ENCODE assay signal across 29 cellular contexts in the genomic region with DNA sequence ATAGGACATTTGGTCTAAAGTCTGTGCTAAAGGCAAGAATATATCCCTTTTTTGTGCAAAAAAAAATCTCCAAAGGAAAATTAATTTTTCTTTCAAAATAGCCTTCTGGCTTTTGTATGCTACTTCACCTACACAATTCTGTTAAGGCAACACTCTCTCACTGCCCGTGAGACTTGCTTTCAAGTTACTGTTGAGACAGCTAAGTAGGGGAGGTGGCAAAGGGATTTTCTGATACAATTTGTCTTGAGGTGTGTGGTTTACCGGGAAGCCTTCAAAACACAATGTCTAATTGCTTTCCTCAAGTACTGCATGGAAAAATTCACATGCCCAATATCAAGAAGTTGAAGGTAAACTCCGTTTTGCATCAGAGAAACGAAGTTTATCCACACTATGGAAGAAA. TPM values are rescaled to one million over a fixed set of nuclear protein-coding genes. Genes with fewer than 3 reads are reported as not detected.
DNase-seq lines count a peak whose midpoint lies in the region; ATAC-seq and TF ChIP-seq lines count a peak whose summit lies in the region.
"Had no signal": no experiment of that assay in that cellular context is flagged by ENCODE, and none has a peak within 500 bp of the region (broad histone marks: within the 10 kb centered on the region; RNA-seq: fewer than 3 reads in every experiment).

No MANE protein-coding gene starts in this region.

- H3K27me3 ChIP-seq in HCT116 (ENCODE audit: insufficient read depth, low read length) (no peaks in the 10 kb centered on the region), A673 (replicated peaks; ENCODE audit: insufficient read depth, low read depth, low read length, poor library complexity) (no peaks in the 10 kb centered on the region)
- H3K27me3 ChIP-seq: BE2C, stomach, tibial artery had no signal

- H3K27me3 Mint-ChIP-seq in activated CD8-positive, alpha-beta memory T cell treated with anti-CD3 and anti-CD28 coated beads, Interleukin-2, amount 10 ng/mL, durations not matched to agents 7 days and 5 days = no peaks in the 10 kb centered on the region
- H3K27me3 Mint-ChIP-seq in natural killer cell treated with Interleukin-12 subunit alpha and Interleukin-12 subunit beta and Interleukin-15 and Interleukin-18, amount 100 ng/mL, for 72 hours = peaks cover 0 to 9% of the 10 kb centered on the region in 2 donors
- H3K27me3 Mint-ChIP-seq: activated CD4-positive, alpha-beta memory T cell treated with anti-CD3 and anti-CD28 coated beads, Interleukin-2, amount 10 ng/mL, durations not matched to agents 7 days and 5 days; activated naive CD8-positive, alpha-beta T cell treated with anti-CD3 and anti-CD28 coated beads for 36 hours; central memory CD8-positive, alpha-beta T cell; T-cell had no signal

- POLR2A ChIA-PET in HCT116 (lab: Charles Lee) = interaction anchor here (0.8 to 1.6 kb wide), 2 partner anchors 24 kb away, joined by 3 to 5 read pairs; no protein-coding TSS in a partner anchor
- POLR2A ChIA-PET in A673 (lab: Charles Lee; ENCODE audit: low non-redundant PET) = no interaction called here

- H3K4me2 ChIP-seq in HCT116 (ENCODE audit: low read length) = peak overlapping the region; percentile 34
- H3K4me2 ChIP-seq: KMS-11 had no signal

- DNase-seq in HCT116 (ENCODE audit: low read depth, low spot score) (no peak), amniotic epithelial cell (ENCODE audit: low read depth) (peak; percentile 8), iPS-NIHi11 (ENCODE audit: low spot score) (peak; percentile 33), renal cortical epithelial cell (ENCODE audit: low read depth) (peak; percentile 36), A673 (ENCODE audit: low spot score) (no peak)
- DNase-seq in activated CD8-positive, alpha-beta memory T cell treated with anti-CD3 and anti-CD28 coated beads, Interleukin-2, amount 10 ng/mL, durations not matched to agents 7 days and 5 days = no peak
- DNase-seq in natural killer cell treated with Interleukin-12 subunit alpha and Interleukin-12 subunit beta and Interleukin-15 and Interleukin-18, amount 100 ng/mL, for 72 hours (ENCODE audit: low spot score) = no peak
- DNase-seq: activated CD4-positive, alpha-beta memory T cell treated with anti-CD3 and anti-CD28 coated beads, Interleukin-2, amount 10 ng/mL, durations not matched to agents 7 days and 5 days; activated naive CD8-positive, alpha-beta T cell treated with anti-CD3 and anti-CD28 coated beads for 36 hours; BE2C; CD8-positive, alpha-beta memory T cell; DMS 273 treated with DMSO at 0.1 percent for 48 hours; dorsolateral prefrontal cortex; GOT3; MM.1S; NCI-H1417; NCI-H2081; NCI-H2227 treated with DMSO at 0.1 percent for 48 hours; NCI-H69; occipital lobe; small intestine; stimulated activated CD4-positive, alpha-beta T cell treated with anti-CD3 and anti-CD28 coated beads, Interleukin-1b, Interleukin-23, amount 100 ng/mL, for 48 hours; stimulated activated CD8-positive, alpha-beta memory T cell treated with anti-CD3 and anti-CD28 coated beads, Interleukin-4, amount 100 ng/mL, for 48 hours; stomach; T-cell; tibial artery had no signal

- RAD21 ChIA-PET in HCT116 (lab: Charles Lee; ENCODE audit: low non-redundant PET in 1 of 2, low total read pairs in 2 of 2, uncharacterized antibody in 2 of 2, unreplicated experiment in 2 of 2) = no interaction called here

- H3K36me3 Mint-ChIP-seq in activated CD8-positive, alpha-beta memory T cell treated with anti-CD3 and anti-CD28 coated beads, Interleukin-2, amount 10 ng/mL, durations not matched to agents 7 days and 5 days = no peaks in the 10 kb centered on the region
- no peaks in the 10 kb centered on the region for H3K36me3 Mint-ChIP-seq in natural killer cell treated with Interleukin-12 subunit alpha and Interleukin-12 subunit beta and Interleukin-15 and Interleukin-18, amount 100 ng/mL, for 72 hours
- H3K36me3 Mint-ChIP-seq: activated naive CD8-positive, alpha-beta T cell treated with anti-CD3 and anti-CD28 coated beads for 36 hours had no signal

- H2AFZ ChIP-seq in HCT116 (ENCODE audit: low read depth, low read length, poor library complexity, severe bottlenecking) = no peak overlapping the region

- TF ChIP-seq POLR2A in HCT116 (IDR thresholded peaks at IDR 0.05; ENCODE audit: borderline replicate concordance, extremely low read depth, insufficient read depth, insufficient read length) = no peak

- no peak for TF ChIP-seq RAD21 in HCT116 (IDR thresholded peaks at IDR 0.05; ENCODE audit: low read depth)

- no peak overlapping the region for H3K27ac ChIP-seq in HCT116 (ENCODE audit: low read depth, low read length)
- H3K27ac ChIP-seq in A673 (ENCODE audit: low read depth, low read length, poor library complexity, severe bottlenecking) = no peak overlapping the region
- H3K27ac ChIP-seq: dorsolateral prefrontal cortex, KMS-11, stomach, tibial artery had no signal

- TF ChIP-seq CTCF in HCT116 (IDR thresholded peaks at IDR 0.05 in 2 of 3, conservative IDR thresholded peaks at IDR 0.05 in 1 of 3; ENCODE audit: borderline replicate concordance in 1 of 3, insufficient read depth in 1 of 3, low read depth in 2 of 3, low read length in 2 of 3) (no peak), A673 (conservative IDR thresholded peaks at IDR 0.05; ENCODE audit: low read depth, low read length) (no peak)

- no peaks in the 10 kb centered on the region for H3K36me3 ChIP-seq in HCT116 (ENCODE audit: control insufficient read depth in 1 of 2, insufficient read depth in 2 of 2, low read length in 2 of 2)
- H3K36me3 ChIP-seq in A673 (ENCODE audit: insufficient read depth, low read length, poor library complexity, severe bottlenecking) = no peaks in the 10 kb centered on the region
- H3K36me3 ChIP-seq: BE2C, stomach, tibial artery had no signal

- BruUV-seq in HCT116 (replicated peaks; lab: Mats Ljungman, UMichigan) (no TSS peak), A673 (replicated peaks; lab: Mats Ljungman, UMichigan) (no TSS peak)

- no peak overlapping the region for H3K4me3 Mint-ChIP-seq in activated CD8-positive, alpha-beta memory T cell treated with anti-CD3 and anti-CD28 coated beads, Interleukin-2, amount 10 ng/mL, durations not matched to agents 7 days and 5 days
- H3K4me3 Mint-ChIP-seq in natural killer cell treated with Interleukin-12 subunit alpha and Interleukin-12 subunit beta and Interleukin-15 and Interleukin-18, amount 100 ng/mL, for 72 hours = no peak overlapping the region
- H3K4me3 Mint-ChIP-seq: activated CD4-positive, alpha-beta memory T cell treated with anti-CD3 and anti-CD28 coated beads, Interleukin-2, amount 10 ng/mL, durations not matched to agents 7 days and 5 days; activated naive CD8-positive, alpha-beta T cell treated with anti-CD3 and anti-CD28 coated beads for 36 hours; CD8-positive, alpha-beta memory T cell; central memory CD8-positive, alpha-beta T cell; T-cell had no signal

- no peaks in the 10 kb centered on the region for H4K20me1 ChIP-seq in HCT116 (ENCODE audit: insufficient read depth)

- CTCF ChIA-PET in HCT116 (lab: Charles Lee) = no interaction called here
- CTCF ChIA-PET in A673 (lab: Charles Lee) = no interaction called here
- CTCF ChIA-PET in activated CD8-positive, alpha-beta memory T cell treated with anti-CD3 and anti-CD28 coated beads, Interleukin-2, amount 10 ng/mL, durations not matched to agents 7 days and 5 days (lab: Charles Lee) = no interaction called here

- no peak overlapping the region for H3K9ac ChIP-seq in HCT116 (ENCODE audit: low read length)
- H3K9ac ChIP-seq: KMS-11 had no signal

- H3K79me2 ChIP-seq in HCT116 (ENCODE audit: insufficient read depth, low read length) = no peaks in the 10 kb centered on the region

- no peaks in the 10 kb centered on the region for H3K4me1 Mint-ChIP-seq in activated CD8-positive, alpha-beta memory T cell treated with anti-CD3 and anti-CD28 coated beads, Interleukin-2, amount 10 ng/mL, durations not matched to agents 7 days and 5 days
- no peaks in the 10 kb centered on the region for H3K4me1 Mint-ChIP-seq in natural killer cell treated with Interleukin-12 subunit alpha and Interleukin-12 subunit beta and Interleukin-15 and Interleukin-18, amount 100 ng/mL, for 72 hours (ENCODE audit: low read depth in 2 of 2)
- H3K4me1 Mint-ChIP-seq: activated CD4-positive, alpha-beta memory T cell treated with anti-CD3 and anti-CD28 coated beads, Interleukin-2, amount 10 ng/mL, durations not matched to agents 7 days and 5 days; CD8-positive, alpha-beta memory T cell; central memory CD8-positive, alpha-beta T cell; T-cell had no signal

- H3K9me3 Mint-ChIP-seq in activated CD8-positive, alpha-beta memory T cell treated with anti-CD3 and anti-CD28 coated beads, Interleukin-2, amount 10 ng/mL, durations not matched to agents 7 days and 5 days (ENCODE audit: low read depth) = no peaks in the 10 kb centered on the region
- no peaks in the 10 kb centered on the region for H3K9me3 Mint-ChIP-seq in natural killer cell treated with Interleukin-12 subunit alpha and Interleukin-12 subunit beta and Interleukin-15 and Interleukin-18, amount 100 ng/mL, for 72 hours
- H3K9me3 Mint-ChIP-seq: activated CD4-positive, alpha-beta memory T cell treated with anti-CD3 and anti-CD28 coated beads, Interleukin-2, amount 10 ng/mL, durations not matched to agents 7 days and 5 days; activated naive CD8-positive, alpha-beta T cell treated with anti-CD3 and anti-CD28 coated beads for 36 hours; CD8-positive, alpha-beta memory T cell; central memory CD8-positive, alpha-beta T cell; T-cell had no signal

- intact Hi-C loops in HCT116 (cut with micrococcal nuclease) = no loop called here
- intact Hi-C loops in A673 (cut with micrococcal nuclease; ENCODE audit: unreplicated experiment) = no loop called here

- ATAC-seq in HCT116 (no peak), HG03460 (IDR thresholded peaks at IDR 0.05; ENCODE audit: unreplicated experiment) (no peak)
- ATAC-seq in activated CD8-positive, alpha-beta memory T cell treated with anti-CD3 and anti-CD28 coated beads, Interleukin-2, amount 10 ng/mL, durations not matched to agents 7 days and 5 days = no peak
- no peak for ATAC-seq in natural killer cell treated with Interleukin-12 subunit alpha and Interleukin-12 subunit beta and Interleukin-15 and Interleukin-18, amount 100 ng/mL, for 72 hours
- ATAC-seq: T-cell had no signal

- peaks cover 0 to 10% of the 10 kb centered on the region in 2 experiments; a peak in 2 of 4 replicates for H3K4me1 ChIP-seq in HCT116 (ENCODE audit: control insufficient read depth in 1 of 2, insufficient read depth in 2 of 2, low read length in 2 of 2)
- peaks cover 9% of the 10 kb centered on the region for H3K4me1 ChIP-seq in A673 (ENCODE audit: insufficient read depth, low read length, poor library complexity, severe bottlenecking)
- H3K4me1 ChIP-seq: stomach, tibial artery had no signal

- H3K27ac Mint-ChIP-seq in activated CD8-positive, alpha-beta memory T cell treated with anti-CD3 and anti-CD28 coated beads, Interleukin-2, amount 10 ng/mL, durations not matched to agents 7 days and 5 days = no peak overlapping the region
- no peak overlapping the region for H3K27ac Mint-ChIP-seq in natural killer cell treated with Interleukin-12 subunit alpha and Interleukin-12 subunit beta and Interleukin-15 and Interleukin-18, amount 100 ng/mL, for 72 hours
- H3K27ac Mint-ChIP-seq: activated CD4-positive, alpha-beta memory T cell treated with anti-CD3 and anti-CD28 coated beads, Interleukin-2, amount 10 ng/mL, durations not matched to agents 7 days and 5 days; activated naive CD8-positive, alpha-beta T cell treated with anti-CD3 and anti-CD28 coated beads for 36 hours; T-cell had no signal

- no peak overlapping the region for H3K4me3 ChIP-seq in HCT116 (replicated peaks in 1 of 2; ENCODE audit: low read depth in 1 of 2, low read length in 2 of 2)
- H3K4me3 ChIP-seq in A673 (ENCODE audit: low read depth, low read length, poor library complexity, severe bottlenecking) = no peak overlapping the region
- H3K4me3 ChIP-seq: dorsolateral prefrontal cortex, stomach, tibial artery had no signal

- H3K9me2 ChIP-seq in HCT116 (ENCODE audit: insufficient read depth) = no peaks in the 10 kb centered on the region

- no peaks in the 10 kb centered on the region for H3K9me3 ChIP-seq in HCT116 (ENCODE audit: control insufficient read depth in 1 of 2, insufficient read depth in 1 of 2, low read depth in 1 of 2, low read length in 2 of 2)
- no peaks in the 10 kb centered on the region for H3K9me3 ChIP-seq in A673 (ENCODE audit: low read depth, low read length, poor library complexity, severe bottlenecking)
- H3K9me3 ChIP-seq: BE2C, stomach, tibial artery had no signal

RNA-seq across cellular contexts. Expression of a gene that starts 50.8 kb away (rescaled TPM):
- total RNA-seq in HCT116 (2021; ENCODE audit: unreplicated experiment) (29.5 TPM), renal cortical epithelial cell (72.2 and 83.4 TPM in 2 replicates), A673 (2021) (62.8 and 64.0 TPM in 2 replicates)
- 14.2 and 17.4 TPM in 2 replicates for polyA plus RNA-seq in HCT116 (2012)
- total RNA-seq in activated CD8-positive, alpha-beta memory T cell treated with anti-CD3 and anti-CD28 coated beads, Interleukin-2, amount 10 ng/mL, durations not matched to agents 7 days and 5 days = 10 to 100 TPM; 51.6 to 74.1 TPM
- 100 to 1,000 TPM; 108 to 200 TPM for total RNA-seq in natural killer cell treated with Interleukin-12 subunit alpha and Interleukin-12 subunit beta and Interleukin-15 and Interleukin-18, amount 100 ng/mL, for 72 hours

Comparison
In these comparisons a context has a peak if more than half of its experiments do, and no peak if none do; other contexts are left out.
1. DNase-seq: peak in amniotic epithelial cell (single experiment), iPS-NIHi11 (single experiment) and renal cortical epithelial cell (single experiment); none in HCT116 (single experiment), A673 (single experiment), activated CD8-positive, alpha-beta memory T cell treated with anti-CD3 and anti-CD28 coated beads, Interleukin-2, amount 10 ng/mL, durations not matched to agents 7 days and 5 days (single experiment) and natural killer cell treated with Interleukin-12 subunit alpha and Interleukin-12 subunit beta and Interleukin-15 and Interleukin-18, amount 100 ng/mL, for 72 hours (single experiment).